ENCODE assay signal across 33 cellular contexts in genomic region chrX:57932266-57932665, GRCh38.
"Had no signal": no experiment of that assay in that cellular context is flagged by ENCODE, and none has a peak within 500 bp of the region (broad histone marks: within the 10 kb centered on the region; RNA-seq: fewer than 3 reads in every experiment).

No MANE protein-coding gene starts in this region.

- H3K27me3 ChIP-seq: adrenal gland, ascending aorta, body of pancreas, brain microvascular endothelial cell, cardiac muscle cell had no signal

- H3K36me3 ChIP-seq: adrenal gland, ascending aorta, brain microvascular endothelial cell, breast epithelium, cardiac muscle cell had no signal

- ATAC-seq: activated naive CD4-positive, alpha-beta T cell treated with anti-CD3 and anti-CD28 coated beads, Interleukin-2, amount 50 U/mL, for 72 hours; activated naive CD8-positive, alpha-beta T cell treated with anti-CD3 and anti-CD28 coated beads, Interleukin-2, amount 50 U/mL, for 24 hours; activated T-cell treated with anti-CD3 and anti-CD28 coated beads, Interleukin-2, amount 50 U/mL, for 4 hours; activated T-cell treated with anti-CD3 and anti-CD28 coated beads, Interleukin-2, amount 50 U/mL, for 72 hours; activated T-helper 17 cell treated with anti-CD3 and anti-CD28 coated beads, Interleukin-2, amount 50 U/mL, for 72 hours; body of pancreas had no signal

- H3K9me3 ChIP-seq: adrenal gland, ascending aorta, body of pancreas, breast epithelium had no signal

- H3K4me3 ChIP-seq: adrenal gland, ascending aorta, body of pancreas, breast epithelium, cardiac muscle cell had no signal

- DNase-seq: activated effector memory CD4-positive, alpha-beta T cell treated with anti-CD3 and anti-CD28 coated beads, Interleukin-2, amount 50 U/mL, for 16 hours; activated effector memory CD4-positive, alpha-beta T cell treated with Interleukin-2 at 50 U/mL for 16 hours; activated gamma-delta T cell; activated gamma-delta T cell treated with Interleukin-2 at 50 U/mL for 16 hours; activated naive CD4-positive, alpha-beta T cell; activated naive CD4-positive, alpha-beta T cell treated with anti-CD3 and anti-CD28 coated beads for 36 hours; activated naive CD4-positive, alpha-beta T cell treated with anti-CD3 and anti-CD28 coated beads, Interleukin-2, amount 10 ng/mL, durations not matched to agents 7 days and 5 days; activated naive CD4-positive, alpha-beta T cell treated with anti-CD3 and anti-CD28 coated beads, Interleukin-2, amount 50 U/mL, for 16 hours; activated naive CD4-positive, alpha-beta T cell treated with Interleukin-2 at 50 U/mL for 16 hours; activated naive CD8-positive, alpha-beta T cell treated with anti-CD3 and anti-CD28 coated beads for 36 hours; activated naive CD8-positive, alpha-beta T cell treated with anti-CD3 and anti-CD28 coated beads, Interleukin-2, amount 10 ng/mL, durations not matched to agents 7 days and 5 days; activated naive CD8-positive, alpha-beta T cell treated with anti-CD3 and anti-CD28 coated beads, Interleukin-2, amount 50 U/mL, for 24 hours; activated T-cell treated with anti-CD3 and anti-CD28 coated beads for 4 hours; activated T-cell treated with anti-CD3 and anti-CD28 coated beads, Interleukin-2, amount 50 U/mL, for 1 hour; activated T-cell treated with anti-CD3 and anti-CD28 coated beads, Interleukin-2, amount 50 U/mL, for 24 hours; activated T-cell treated with anti-CD3 and anti-CD28 coated beads, Interleukin-2, amount 50 U/mL, for 4 hours; activated T-cell treated with anti-CD3 and anti-CD28 coated beads, Interleukin-2, amount 50 U/mL, for 48 hours; activated T-cell treated with anti-CD3 and anti-CD28 coated beads, Interleukin-2, amount 50 U/mL, for 72 hours; adrenal gland; amniotic stem cell; amygdala; anterior cingulate cortex; aorta; body of pancreas; brain microvascular endothelial cell; caudate nucleus; central memory CD4-positive, alpha-beta T cell; cerebellar nuclear complex had no signal

- H3K27ac ChIP-seq: adrenal gland, ascending aorta, body of pancreas, brain microvascular endothelial cell, breast epithelium, cardiac muscle cell had no signal

- H3K4me1 ChIP-seq: adrenal gland, ascending aorta, body of pancreas, breast epithelium had no signal
